Comparison of ENCODE assay signal across 2 cellular contexts in genomic region chr7:101959829-101960228, GRCh38.
TF ChIP-seq lines count a peak whose summit lies in the region.

No MANE protein-coding gene starts in this region.

TF ChIP-seq in IMR-90, 13 proteins besides CTCF, POLR2A, EP300 and RAD21:
- TF ChIP-seq NFE2L2 (IDR thresholded peaks at IDR 0.05; ENCODE audit: low read depth, low read length) (no peak), CEBPB (IDR thresholded peaks at IDR 0.05; ENCODE audit: low read depth, low read length) (peak; percentile 74), RCOR1 (IDR thresholded peaks at IDR 0.05; ENCODE audit: insufficient replicate concordance, low read length) (no peak)
TF ChIP-seq in IMR-90: peak in this region for 1.

TF ChIP-seq in H1, 55 proteins besides CTCF, POLR2A, EP300 and RAD21:
- TF ChIP-seq CBX5 (IDR thresholded peaks at IDR 0.05; ENCODE audit: low read depth, low read length) (no peak), KDM5A (IDR thresholded peaks at IDR 0.05; ENCODE audit: low read length) (no peak), FOSL1 (IDR thresholded peaks at IDR 0.05; ENCODE audit: insufficient read depth, low read depth, low read length) (no peak), CEBPB (IDR thresholded peaks at IDR 0.05; ENCODE audit: low read depth, low read length) (peak; percentile 53; the same call in 1 of the 2 replicates)
